In genomic region chr21:17128132-17128531, GRCh38 we compare ENCODE assay signal across 34 cellular contexts.
"Had no signal": no experiment of that assay in that cellular context is flagged by ENCODE, and none has a peak within 500 bp of the region (broad histone marks: within the 10 kb centered on the region; RNA-seq: fewer than 3 reads in every experiment).

No MANE protein-coding gene starts in this region.

- H3K36me3 ChIP-seq: ascending aorta, cardiac muscle cell, MG63, Peyer's patch had no signal

- H3K9me3 ChIP-seq: ascending aorta, MG63, Peyer's patch had no signal

- H3K4me3 Mint-ChIP-seq: activated B cell treated with CpG ODN at 0.5 μM for 24 hours; activated CD4-positive, alpha-beta memory T cell treated with anti-CD3 and anti-CD28 coated beads, Interleukin-2, amount 10 ng/mL, durations not matched to agents 7 days and 5 days; activated CD8-positive, alpha-beta memory T cell treated with anti-CD3 and anti-CD28 coated beads, Interleukin-2, amount 10 ng/mL, durations not matched to agents 7 days and 5 days; activated naive CD8-positive, alpha-beta T cell treated with anti-CD3 and anti-CD28 coated beads for 36 hours; T-cell; T-helper 17 cell had no signal

- H3K27me3 ChIP-seq: ascending aorta, cardiac muscle cell, MG63, Peyer's patch had no signal

- H3K27me3 Mint-ChIP-seq: activated B cell treated with CpG ODN at 0.5 μM for 24 hours; activated CD4-positive, alpha-beta memory T cell treated with anti-CD3 and anti-CD28 coated beads, Interleukin-2, amount 10 ng/mL, durations not matched to agents 7 days and 5 days; activated CD8-positive, alpha-beta memory T cell treated with anti-CD3 and anti-CD28 coated beads, Interleukin-2, amount 10 ng/mL, durations not matched to agents 7 days and 5 days; activated naive CD8-positive, alpha-beta T cell treated with anti-CD3 and anti-CD28 coated beads for 36 hours; T-cell; T-helper 17 cell had no signal

- H3K27ac ChIP-seq: ascending aorta, cardiac muscle cell, Peyer's patch, VCaP had no signal

- H3K36me3 Mint-ChIP-seq: activated CD8-positive, alpha-beta memory T cell treated with anti-CD3 and anti-CD28 coated beads, Interleukin-2, amount 10 ng/mL, durations not matched to agents 7 days and 5 days; activated naive CD8-positive, alpha-beta T cell treated with anti-CD3 and anti-CD28 coated beads for 36 hours; T-cell had no signal

- H3K27ac Mint-ChIP-seq: activated B cell treated with CpG ODN at 0.5 μM for 24 hours; activated CD4-positive, alpha-beta memory T cell treated with anti-CD3 and anti-CD28 coated beads, Interleukin-2, amount 10 ng/mL, durations not matched to agents 7 days and 5 days; activated CD8-positive, alpha-beta memory T cell treated with anti-CD3 and anti-CD28 coated beads, Interleukin-2, amount 10 ng/mL, durations not matched to agents 7 days and 5 days; activated naive CD8-positive, alpha-beta T cell treated with anti-CD3 and anti-CD28 coated beads for 36 hours; T-cell; T-helper 17 cell had no signal

- H3K4me3 ChIP-seq: ascending aorta, cardiac muscle cell, MG63, Peyer's patch had no signal

- DNase-seq: activated B cell treated with CpG ODN at 0.5 μM for 24 hours; activated CD4-positive, alpha-beta memory T cell treated with anti-CD3 and anti-CD28 coated beads, Interleukin-2, amount 10 ng/mL, durations not matched to agents 7 days and 5 days; activated CD4-positive, alpha-beta T cell treated with anti-CD3 and anti-CD28 coated beads for 4 hours; activated CD4-positive, alpha-beta T cell treated with anti-CD3 and anti-CD28 coated beads, Interleukin-2, amount 50 U/mL, for 1 hour; activated CD4-positive, CD25-positive, alpha-beta regulatory T cell treated with anti-CD3 and anti-CD28 coated beads, Interleukin-2, amount 50 U/mL, for 72 hours; activated CD8-positive, alpha-beta memory T cell treated with anti-CD3 and anti-CD28 coated beads for 24 hours; activated CD8-positive, alpha-beta memory T cell treated with anti-CD3 and anti-CD28 coated beads, Interleukin-2, amount 10 ng/mL, durations not matched to agents 7 days and 5 days; activated CD8-positive, alpha-beta memory T cell treated with anti-CD3 and anti-CD28 coated beads, Interleukin-2, amount 50 U/mL, for 48 hours; activated effector memory CD4-positive, alpha-beta T cell treated with anti-CD3 and anti-CD28 coated beads, Interleukin-2, amount 50 U/mL, for 16 hours; activated naive CD4-positive, alpha-beta T cell; activated naive CD4-positive, alpha-beta T cell treated with anti-CD3 and anti-CD28 coated beads, Interleukin-2, amount 50 U/mL, for 16 hours; activated naive CD8-positive, alpha-beta T cell treated with anti-CD3 and anti-CD28 coated beads for 36 hours; activated T-cell treated with anti-CD3 and anti-CD28 coated beads, Interleukin-2, amount 50 U/mL, for 48 hours; amygdala; Kasumi-1; KG1; MG63; NCI-H1048; NCI-H1436 treated with DMSO at 0.1 percent for 48 hours; NCI-H1694 treated with DMSO at 0.1 percent for 48 hours; NCI-H2029; NCI-H345; NCI-H524 treated with DMSO at 0.1 percent for 48 hours; PC-3; Peyer's patch; RPMI8226; SIG-M5; T-cell; T-helper 17 cell; T-helper 9 cell had no signal

- H3K4me1 ChIP-seq: Peyer's patch had no signal

- ATAC-seq: activated CD8-positive, alpha-beta memory T cell treated with anti-CD3 and anti-CD28 coated beads, Interleukin-2, amount 10 ng/mL, durations not matched to agents 7 days and 5 days; PC-3; SK-N-SH treated with all-trans-retinoic acid at 6 μM for 48 hours; T-cell; T-helper 17 cell had no signal

- H3K4me1 Mint-ChIP-seq: activated B cell treated with CpG ODN at 0.5 μM for 24 hours; activated CD4-positive, alpha-beta memory T cell treated with anti-CD3 and anti-CD28 coated beads, Interleukin-2, amount 10 ng/mL, durations not matched to agents 7 days and 5 days; activated CD8-positive, alpha-beta memory T cell treated with anti-CD3 and anti-CD28 coated beads, Interleukin-2, amount 10 ng/mL, durations not matched to agents 7 days and 5 days; activated naive CD8-positive, alpha-beta T cell treated with anti-CD3 and anti-CD28 coated beads for 36 hours; T-cell; T-helper 17 cell had no signal

- H3K9me3 Mint-ChIP-seq: activated naive CD8-positive, alpha-beta T cell treated with anti-CD3 and anti-CD28 coated beads for 36 hours had no signal
